19 cellular contexts compared by ENCODE assay signal in the genomic region with DNA sequence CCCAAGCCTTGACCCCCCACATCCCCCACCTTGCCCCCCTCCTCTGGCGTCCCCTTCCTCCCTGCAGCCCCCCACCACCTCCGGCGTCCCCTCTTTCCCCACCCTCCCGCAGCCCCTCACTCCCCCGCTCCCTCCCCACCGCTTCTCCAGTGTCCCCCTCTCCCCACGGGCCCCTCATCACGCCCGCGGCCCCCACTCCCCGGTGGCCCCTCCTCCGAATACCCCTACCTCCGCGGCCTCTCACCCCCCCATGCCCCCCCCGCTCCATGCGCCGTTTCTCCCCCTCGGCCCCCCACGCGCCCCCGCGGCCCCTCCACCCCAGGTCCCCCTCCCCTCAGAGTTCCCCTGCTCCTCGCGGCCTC. TPM values are rescaled to one million over a fixed set of nuclear protein-coding genes. Genes with fewer than 3 reads are reported as not detected.
DNase-seq lines count a peak whose midpoint lies in the region; ATAC-seq and TF ChIP-seq lines count a peak whose summit lies in the region.
"Had no signal": no experiment of that assay in that cellular context is flagged by ENCODE, and none has a peak within 500 bp of the region (broad histone marks: within the 10 kb centered on the region; RNA-seq: fewer than 3 reads in every experiment).

No MANE protein-coding gene starts in this region.

- H3K9me3 Mint-ChIP-seq in stimulated activated naive CD8-positive, alpha-beta T cell treated with anti-CD3 and anti-CD28 coated beads, Interleukin-15, amount 100 ng/mL, for 72 hours: no peaks in the 10 kb centered on the region
- H3K9me3 Mint-ChIP-seq: CD4-positive, alpha-beta T cell; CD8-positive, alpha-beta T cell had no signal

- ATAC-seq in stimulated activated naive CD8-positive, alpha-beta T cell treated with anti-CD3 and anti-CD28 coated beads, Interleukin-15, amount 100 ng/mL, for 72 hours: peak; percentile 52
- no peak for ATAC-seq in stimulated activated naive CD8-positive, alpha-beta T cell treated with anti-CD3 and anti-CD28 coated beads, Interleukin-15, Interleukin-2, amounts not matched to agents 100 U/mL and 50 U/mL, for 24 hours
- no peak for ATAC-seq in Right ventricle myocardium superior (ENCODE audit: poor library complexity)
- ATAC-seq: GM12878 had no signal

- H3K27me3 Mint-ChIP-seq in stimulated activated naive CD8-positive, alpha-beta T cell treated with anti-CD3 and anti-CD28 coated beads, Interleukin-15, amount 100 ng/mL, for 72 hours: peaks cover 23% of the 10 kb centered on the region

- peaks cover 7% of the 10 kb centered on the region for H3K4me1 Mint-ChIP-seq in stimulated activated naive CD8-positive, alpha-beta T cell treated with anti-CD3 and anti-CD28 coated beads, Interleukin-15, amount 100 ng/mL, for 72 hours

- H3K27me3 ChIP-seq in H7 (ENCODE audit: control insufficient read depth, insufficient read depth, low read length) (peaks cover 2% of the 10 kb centered on the region; the same call in 1 of the 2 replicates), esophagus muscularis mucosa (peaks cover 0 to 55% (median 7%) of the 10 kb centered on the region in 4 donors)

- no peak for TF ChIP-seq POLR2A in esophagus muscularis mucosa (IDR thresholded peaks at IDR 0.05; ENCODE audit: low read depth)

- H3K4me3 Mint-ChIP-seq in stimulated activated naive CD8-positive, alpha-beta T cell treated with anti-CD3 and anti-CD28 coated beads, Interleukin-15, amount 100 ng/mL, for 72 hours: no peak overlapping the region

- H3K4me3 ChIP-seq in H7 (ENCODE audit: insufficient read depth, low read depth, low read length) (no peak overlapping the region; the same call in 1 of the 2 replicates), esophagus muscularis mucosa (peak overlapping the region in 1 of 4 donors; percentile 52)
- H3K4me3 ChIP-seq: GM12878 had no signal

- WGBS in esophagus muscularis mucosa: 90% methylated on average over 5 of the region's 24 CpGs

- TF ChIP-seq EP300 in esophagus muscularis mucosa (IDR thresholded peaks at IDR 0.05): no peak

- no peak overlapping the region for H3K27ac ChIP-seq in esophagus muscularis mucosa (replicated peaks in 1 of 4)
- H3K27ac ChIP-seq: C4-2B had no signal

- peaks cover 4 to 8% (median 7%) of the 10 kb centered on the region in 4 donors for H3K4me1 ChIP-seq in esophagus muscularis mucosa

- intact Hi-C loops in esophagus muscularis mucosa (cut with DNase I): no loop called here
- intact Hi-C loops in Right ventricle myocardium superior (cut with DNase I): no loop called here

- no peaks in the 10 kb centered on the region for H3K9me3 ChIP-seq in esophagus muscularis mucosa
- H3K9me3 ChIP-seq: BLaER1 treated with 17β-estradiol and CSF1 and Interleukin-3, amounts not matched to agents 10 nM and 100 nM; Caco-2 had no signal

- H3K36me3 ChIP-seq in H7 (replicated peaks; ENCODE audit: control insufficient read depth, insufficient read depth, low read length): no peaks in the 10 kb centered on the region
- H3K36me3 ChIP-seq in esophagus muscularis mucosa: no peaks in the 10 kb centered on the region
- H3K36me3 ChIP-seq: BLaER1 treated with 17β-estradiol and CSF1 and Interleukin-3, amounts not matched to agents 10 nM and 100 nM had no signal

- no peak for DNase-seq in stimulated activated naive CD8-positive, alpha-beta T cell treated with anti-CD3 and anti-CD28 coated beads, Interleukin-15, amount 100 ng/mL, for 72 hours
- DNase-seq in stimulated activated naive CD8-positive, alpha-beta T cell treated with anti-CD3 and anti-CD28 coated beads, Interleukin-15, Interleukin-2, amounts not matched to agents 100 U/mL and 50 U/mL, for 24 hours: no peak
- DNase-seq in H7: peak; percentile 60
- DNase-seq in esophagus muscularis mucosa (ENCODE audit: extremely low spot score): peak; percentile 1
- DNase-seq in GM03348 (ENCODE audit: low spot score): no peak
- DNase-seq in GM20000 (ENCODE audit: low spot score): no peak
- no peak for DNase-seq in Right ventricle myocardium superior
- DNase-seq: 8988T, AML-193, Caco-2, Calu3, DMS79 treated with DMSO at 0.1 percent for 48 hours, GF-D8 had no signal

- no peak for TF ChIP-seq CTCF in esophagus muscularis mucosa (IDR thresholded peaks at IDR 0.05)
- no peak for TF ChIP-seq CTCF in GM20000 (IDR thresholded peaks at IDR 0.05; ENCODE audit: extremely low read depth, missing control alignments)

- H3K27ac Mint-ChIP-seq in stimulated activated naive CD8-positive, alpha-beta T cell treated with anti-CD3 and anti-CD28 coated beads, Interleukin-15, amount 100 ng/mL, for 72 hours: no peak overlapping the region
- H3K27ac Mint-ChIP-seq: B cell; CD4-positive, alpha-beta T cell; CD8-positive, alpha-beta T cell had no signal

RNA-seq across cellular contexts. Expression of gene RNF212, which starts 0.6 kb away (rescaled TPM):
- total RNA-seq in H7 (2014; rRNA removed; shearing (Covaris generic)): 28.0 and 59.8 TPM in 2 replicates
- total RNA-seq in esophagus muscularis mucosa (1 to 10 TPM; 3.8 to 9.7 (median 7.3) TPM), Right ventricle myocardium superior (0.30 TPM)
- total RNA-seq: Caco-2, Calu3, GM12878 had no signal

RNA-seq across cellular contexts. Expression of gene SPON2, which starts 59.6 kb away (rescaled TPM):
- total RNA-seq in H7 (2014; rRNA removed; shearing (Covaris generic)): 0.62 and 2.5 TPM in 2 replicates
- total RNA-seq in esophagus muscularis mucosa (10 to 100 TPM; 21.3 to 72.9 (median 58.3) TPM), Right ventricle myocardium superior (15.6 TPM)

Comparison
In these comparisons a context has a peak if more than half of its experiments do, and no peak if none do; other contexts are left out.
1. DNase-seq: peak in H7 (single experiment) and esophagus muscularis mucosa (single experiment); none in stimulated activated naive CD8-positive, alpha-beta T cell treated with anti-CD3 and anti-CD28 coated beads, Interleukin-15, amount 100 ng/mL, for 72 hours (0 of 2), stimulated activated naive CD8-positive, alpha-beta T cell treated with anti-CD3 and anti-CD28 coated beads, Interleukin-15, Interleukin-2, amounts not matched to agents 100 U/mL and 50 U/mL, for 24 hours (single experiment), GM03348 (single experiment), GM20000 (single experiment) and Right ventricle myocardium superior (single experiment).